In genomic region chr20:63706027-63706695, GRCh38 we compare ENCODE assay signal across 8 cellular contexts. TPM values are rescaled to one million over a fixed set of nuclear protein-coding genes. Genes with fewer than 3 reads are reported as not detected.
DNase-seq lines count a peak whose midpoint lies in the region; ATAC-seq and TF ChIP-seq lines count a peak whose summit lies in the region.

No MANE protein-coding gene starts in this region.

- H3K4me3 Mint-ChIP-seq in activated T-cell treated with anti-CD3 and anti-CD28 coated beads, Interleukin-2, amount 50 U/mL, for 72 hours = peak overlapping the region; percentile 84 to 90
- peak overlapping the region; percentile 87 for H3K4me3 Mint-ChIP-seq in activated T-helper 2 cell treated with anti-CD3 and anti-CD28 coated beads, Interferon-gamma antibody, Interleukin-2, Interleukin-4, amounts not matched to agents 10 μg/mL and 5 μg/mL and 100 μg/mL, durations not matched to agents 14 hours and 24 hours and 36 hours (ENCODE audit: low read depth)

- H3K36me3 Mint-ChIP-seq in activated T-cell treated with anti-CD3 and anti-CD28 coated beads, Interleukin-2, amount 50 U/mL, for 72 hours (ENCODE audit: insufficient read depth in 2 of 2) = peaks cover 1 to 17% of the 10 kb centered on the region in 2 donors
- H3K36me3 Mint-ChIP-seq in activated T-helper 2 cell treated with anti-CD3 and anti-CD28 coated beads, Interferon-gamma antibody, Interleukin-2, Interleukin-4, amounts not matched to agents 10 μg/mL and 5 μg/mL and 100 μg/mL, durations not matched to agents 14 hours and 24 hours and 36 hours (ENCODE audit: low read depth) = peaks cover 52% of the 10 kb centered on the region

- no peaks in the 10 kb centered on the region for H3K27me3 Mint-ChIP-seq in activated T-cell treated with anti-CD3 and anti-CD28 coated beads, Interleukin-2, amount 50 U/mL, for 72 hours (ENCODE audit: low read depth)
- H3K27me3 Mint-ChIP-seq in activated T-helper 2 cell treated with anti-CD3 and anti-CD28 coated beads, Interferon-gamma antibody, Interleukin-2, Interleukin-4, amounts not matched to agents 10 μg/mL and 5 μg/mL and 100 μg/mL, durations not matched to agents 14 hours and 24 hours and 36 hours (ENCODE audit: low read depth) = no peaks in the 10 kb centered on the region

- intact Hi-C loops in activated T-helper 2 cell treated with anti-CD3 and anti-CD28 coated beads, Interferon-gamma antibody, Interleukin-2, Interleukin-4, amounts not matched to agents 10 μg/mL and 5 μg/mL and 100 μg/mL, durations not matched to agents 14 hours and 24 hours and 36 hours (cut with micrococcal nuclease) = loop anchor here (1.0 to 10.0 kb wide), 3 partner anchors 36 to 269 kb away; partner anchors contain the start of gene SAMD10
- intact Hi-C loops in left colon (cut with DNase I, micrococcal nuclease) (no loop called here), prostate gland (cut with DNase I) (loop anchor here (5.0 kb wide), 1 partner anchor 49 kb away; the partner anchor contains the start of gene RTEL1)

- H3K9me3 Mint-ChIP-seq in activated T-cell treated with anti-CD3 and anti-CD28 coated beads, Interleukin-2, amount 50 U/mL, for 72 hours = no peaks in the 10 kb centered on the region
- no peaks in the 10 kb centered on the region for H3K9me3 Mint-ChIP-seq in activated T-helper 2 cell treated with anti-CD3 and anti-CD28 coated beads, Interferon-gamma antibody, Interleukin-2, Interleukin-4, amounts not matched to agents 10 μg/mL and 5 μg/mL and 100 μg/mL, durations not matched to agents 14 hours and 24 hours and 36 hours

- WGBS in prostate gland = 81% methylated on average over 12 of the region's 12 CpGs

- TF ChIP-seq CTCF in thoracic aorta (IDR thresholded peaks at IDR 0.05) = no peak
- no peak for TF ChIP-seq CTCF in prostate gland (IDR thresholded peaks at IDR 0.05)

- H3K4me1 Mint-ChIP-seq in activated T-cell treated with anti-CD3 and anti-CD28 coated beads, Interleukin-2, amount 50 U/mL, for 72 hours (ENCODE audit: low read depth) = peaks cover 35% of the 10 kb centered on the region
- H3K4me1 Mint-ChIP-seq in activated T-helper 2 cell treated with anti-CD3 and anti-CD28 coated beads, Interferon-gamma antibody, Interleukin-2, Interleukin-4, amounts not matched to agents 10 μg/mL and 5 μg/mL and 100 μg/mL, durations not matched to agents 14 hours and 24 hours and 36 hours (ENCODE audit: low read depth) = peaks cover 31% of the 10 kb centered on the region

- H3K9me3 ChIP-seq in thoracic aorta (no peaks in the 10 kb centered on the region), prostate gland (no peaks in the 10 kb centered on the region)

- H3K27me3 ChIP-seq in thoracic aorta (replicated peaks; ENCODE audit: insufficient read depth) = no peaks in the 10 kb centered on the region
- H3K27me3 ChIP-seq in prostate gland (replicated peaks; ENCODE audit: insufficient read depth) = no peaks in the 10 kb centered on the region

- no peak for DNase-seq in activated T-cell treated with anti-CD3 and anti-CD28 coated beads, Interleukin-2, amount 50 U/mL, for 72 hours
- DNase-seq in activated T-cell treated with anti-CD3 and anti-CD28 coated beads, Interleukin-2, amount 50 U/mL, for 48 hours = no peak
- no peak for DNase-seq in activated T-helper 2 cell treated with anti-CD3 and anti-CD28 coated beads, Interferon-gamma antibody, Interleukin-2, Interleukin-4, amounts not matched to agents 10 μg/mL and 5 μg/mL and 100 μg/mL, durations not matched to agents 14 hours and 24 hours and 36 hours (ENCODE audit: low spot score)
- DNase-seq in left colon (peak in 1 of 2 donors; percentile 39), thoracic aorta (ENCODE audit: low spot score) (no peak), prostate gland (ENCODE audit: low spot score) (no peak), substantia nigra (lab: John Stamatoyannopoulos, UW) (no peak)
- no peak for DNase-seq in central memory CD4-positive, alpha-beta T cell

- H3K36me3 ChIP-seq in thoracic aorta (peaks cover 24% of the 10 kb centered on the region), prostate gland (peaks cover 0 to 23% of the 10 kb centered on the region in 2 donors)

- no peak for TF ChIP-seq POLR2A in prostate gland (IDR thresholded peaks at IDR 0.05)

- H3K4me1 ChIP-seq in thoracic aorta (ENCODE audit: control insufficient read depth in 1 of 2, low read depth in 2 of 2) = peaks cover 22 to 27% of the 10 kb centered on the region in 2 donors
- peaks cover 17% of the 10 kb centered on the region for H3K4me1 ChIP-seq in prostate gland (replicated peaks)

- H3K4me3 ChIP-seq in thoracic aorta = peak overlapping the region; percentile 94
- peak overlapping the region in 1 of 2 donors; percentile 91 for H3K4me3 ChIP-seq in prostate gland

- no peak for ATAC-seq in activated T-cell treated with anti-CD3 and anti-CD28 coated beads, Interleukin-2, amount 50 U/mL, for 72 hours (replicated peaks in 1 of 2)
- ATAC-seq in left colon (peak; percentile 38), thoracic aorta (ENCODE audit: insufficient number of reproducible peaks, low FRiP score, low read depth) (no peak)

- peak overlapping the region; percentile 19 for H3K27ac Mint-ChIP-seq in activated T-cell treated with anti-CD3 and anti-CD28 coated beads, Interleukin-2, amount 50 U/mL, for 72 hours
- no peak overlapping the region for H3K27ac Mint-ChIP-seq in activated T-helper 2 cell treated with anti-CD3 and anti-CD28 coated beads, Interferon-gamma antibody, Interleukin-2, Interleukin-4, amounts not matched to agents 10 μg/mL and 5 μg/mL and 100 μg/mL, durations not matched to agents 14 hours and 24 hours and 36 hours

- H3K27ac ChIP-seq in thoracic aorta (peak overlapping the region; percentile 72 to 73), prostate gland (peak overlapping the region in 1 of 2 donors; percentile 70), substantia nigra (ENCODE audit: low read depth, low read length, poor library complexity, severe bottlenecking) (no peak overlapping the region)

RNA-seq across cellular contexts. Expression of gene ARFRP1, which starts 1.6 kb away (rescaled TPM):
- 10 to 100 TPM; 55.1 to 70.9 TPM for total RNA-seq in activated T-cell treated with anti-CD3 and anti-CD28 coated beads, Interleukin-2, amount 50 U/mL, for 72 hours
- total RNA-seq in activated T-helper 2 cell treated with anti-CD3 and anti-CD28 coated beads, Interferon-gamma antibody, Interleukin-2, Interleukin-4, amounts not matched to agents 10 μg/mL and 5 μg/mL and 100 μg/mL, durations not matched to agents 14 hours and 24 hours and 36 hours = 59.0 and 59.1 TPM in 2 replicates
- total RNA-seq in left colon = 10 to 100 TPM; 52.2 to 69.5 TPM
- total RNA-seq in thoracic aorta = 10 to 100 TPM; 56.4 to 57.8 TPM
- 10 to 100 TPM; 36.8 to 50.8 TPM for total RNA-seq in prostate gland

RNA-seq across cellular contexts. Expression of gene ZGPAT, which starts 1.7 kb away (rescaled TPM):
- total RNA-seq in activated T-cell treated with anti-CD3 and anti-CD28 coated beads, Interleukin-2, amount 50 U/mL, for 72 hours = 10 to 100 TPM; 24.3 to 28.0 TPM
- total RNA-seq in activated T-helper 2 cell treated with anti-CD3 and anti-CD28 coated beads, Interferon-gamma antibody, Interleukin-2, Interleukin-4, amounts not matched to agents 10 μg/mL and 5 μg/mL and 100 μg/mL, durations not matched to agents 14 hours and 24 hours and 36 hours = 29.0 and 36.1 TPM in 2 replicates
- total RNA-seq in left colon (10 to 100 TPM; 31.4 to 32.4 TPM), thoracic aorta (10 to 100 TPM; 32.6 to 41.1 TPM), prostate gland (10 to 100 TPM; 29.3 to 55.5 TPM)

RNA-seq across cellular contexts. Expression of gene TNFRSF6B, which starts 9.7 kb away (rescaled TPM):
- 1 to 10 TPM; 1.0 to 1.2 TPM for total RNA-seq in activated T-cell treated with anti-CD3 and anti-CD28 coated beads, Interleukin-2, amount 50 U/mL, for 72 hours
- not detected in 2 replicates for total RNA-seq in activated T-helper 2 cell treated with anti-CD3 and anti-CD28 coated beads, Interferon-gamma antibody, Interleukin-2, Interleukin-4, amounts not matched to agents 10 μg/mL and 5 μg/mL and 100 μg/mL, durations not matched to agents 14 hours and 24 hours and 36 hours
- total RNA-seq in left colon (1 to 10 TPM in 1 of 2 donors, not detected in 1; 8.9 TPM), thoracic aorta (10 to 100 TPM; 32.9 to 98.9 TPM), prostate gland (10 to 100 TPM in 1 of 2 donors, 1 to 10 TPM in 1; 6.7 to 12.2 TPM)

RNA-seq across cellular contexts. Expression of gene LIME1, which starts 30.3 kb away (rescaled TPM):
- total RNA-seq in activated T-cell treated with anti-CD3 and anti-CD28 coated beads, Interleukin-2, amount 50 U/mL, for 72 hours = 10 to 100 TPM; 13.4 to 21.1 TPM
- 15.7 TPM in 2 replicates for total RNA-seq in activated T-helper 2 cell treated with anti-CD3 and anti-CD28 coated beads, Interferon-gamma antibody, Interleukin-2, Interleukin-4, amounts not matched to agents 10 μg/mL and 5 μg/mL and 100 μg/mL, durations not matched to agents 14 hours and 24 hours and 36 hours
- 10 to 100 TPM; 11.1 to 13.4 TPM for total RNA-seq in left colon
- total RNA-seq in thoracic aorta = 10 to 100 TPM; 15.6 to 26.5 TPM
- total RNA-seq in prostate gland = 10 to 100 TPM; 35.0 to 44.4 TPM

RNA-seq across cellular contexts. Expression of gene SLC2A4RG, which starts 33.4 kb away (rescaled TPM):
- 10 to 100 TPM; 43.5 to 47.0 TPM for total RNA-seq in activated T-cell treated with anti-CD3 and anti-CD28 coated beads, Interleukin-2, amount 50 U/mL, for 72 hours
- 48.3 and 53.0 TPM in 2 replicates for total RNA-seq in activated T-helper 2 cell treated with anti-CD3 and anti-CD28 coated beads, Interferon-gamma antibody, Interleukin-2, Interleukin-4, amounts not matched to agents 10 μg/mL and 5 μg/mL and 100 μg/mL, durations not matched to agents 14 hours and 24 hours and 36 hours
- total RNA-seq in left colon = 10 to 100 TPM; 41.2 to 48.0 TPM
- total RNA-seq in thoracic aorta = 100 to 1,000 TPM in 1 of 2 donors, 10 to 100 TPM in 1; 36.2 to 103 TPM
- total RNA-seq in prostate gland = 100 to 1,000 TPM; 140 to 155 TPM

Comparison
In these comparisons a context has a peak if more than half of its experiments do, and no peak if none do; other contexts are left out.
1. intact Hi-C loops: an anchor here in activated T-helper 2 cell treated with anti-CD3 and anti-CD28 coated beads, Interferon-gamma antibody, Interleukin-2, Interleukin-4, amounts not matched to agents 10 μg/mL and 5 μg/mL and 100 μg/mL, durations not matched to agents 14 hours and 24 hours and 36 hours (1.0 to 10.0 kb wide) and prostate gland (5.0 kb wide); none called in left colon.